ENCODE assay signal across 9 cellular contexts in genomic region chr11:8593935-8594909, GRCh38. TPM values are rescaled to one million over a fixed set of nuclear protein-coding genes. Genes with fewer than 3 reads are reported as not detected.
DNase-seq lines count a peak whose midpoint lies in the region; ATAC-seq and TF ChIP-seq lines count a peak whose summit lies in the region.
"Had no signal": no experiment of that assay in that cellular context is flagged by ENCODE, and none has a peak within 500 bp of the region (broad histone marks: within the 10 kb centered on the region; RNA-seq: fewer than 3 reads in every experiment).

Gene STK33, minus strand, starts transcription at chr11:8594228. Its CDS starts 119,323 bp downstream, at chr11:8474905.

- H3K9me3 ChIP-seq in BLaER1 treated with 17β-estradiol and CSF1 and Interleukin-3, amounts not matched to agents 10 nM and 100 nM (replicated peaks in 1 of 11), result peaks cover 0 to 27% (median 14%) of the 10 kb centered on the region in 11 experiments; a peak in 13 of 22 replicates
- H3K9me3 ChIP-seq in right cardiac atrium (ENCODE audit: control insufficient read depth, low read length), result no peaks in the 10 kb centered on the region

- intact Hi-C loops in activated naive CD4-positive, alpha-beta T cell treated with anti-CD3 and anti-CD28 coated beads for 36 hours (cut with micrococcal nuclease), result no loop called here
- intact Hi-C loops in right cardiac atrium (cut with DNase I), result no loop called here

- H3K4me1 Mint-ChIP-seq in activated naive CD4-positive, alpha-beta T cell treated with anti-CD3 and anti-CD28 coated beads for 36 hours (ENCODE audit: low read depth), result peaks cover 3% of the 10 kb centered on the region

- peak within 1 kb of the TSS; percentile 71 to 84 (median 79) for H3K4me2 ChIP-seq in BLaER1 treated with 17β-estradiol and CSF1 and Interleukin-3, amounts not matched to agents 10 nM and 100 nM

- H3K4me3 Mint-ChIP-seq in activated naive CD4-positive, alpha-beta T cell treated with anti-CD3 and anti-CD28 coated beads for 36 hours, result peak within 1 kb of the TSS; percentile 61

- peaks cover 53% of the 10 kb centered on the region for H3K27me3 Mint-ChIP-seq in activated naive CD4-positive, alpha-beta T cell treated with anti-CD3 and anti-CD28 coated beads for 36 hours (ENCODE audit: low read depth)

- DNase-seq in NCI-H345 treated with DMSO at 0.1 percent for 48 hours (lab: John Stamatoyannopoulos, UW; ENCODE audit: unreplicated experiment) (peak; percentile 58), right cardiac atrium (peak; percentile 44 to 83 (median 76)), retinal pigment epithelial cell (ENCODE audit: low read depth) (no peak), SIG-M5 (lab: John Stamatoyannopoulos, UW) (no peak)
- peak; percentile 63 for DNase-seq in activated naive CD4-positive, alpha-beta T cell treated with anti-CD3 and anti-CD28 coated beads for 36 hours

- H3K36me3 ChIP-seq in BLaER1 treated with 17β-estradiol and CSF1 and Interleukin-3, amounts not matched to agents 10 nM and 100 nM, result no peaks in the 10 kb centered on the region

- no peaks in the 10 kb centered on the region for H4K20me1 ChIP-seq in BLaER1 treated with 17β-estradiol and CSF1 and Interleukin-3, amounts not matched to agents 10 nM and 100 nM

- no peak within 1 kb of the TSS for H3K27ac ChIP-seq in BLaER1 treated with 17β-estradiol and CSF1 and Interleukin-3, amounts not matched to agents 10 nM and 100 nM
- peak within 1 kb of the TSS; percentile 56 for H3K27ac ChIP-seq in right cardiac atrium (ENCODE audit: low read length)
- H3K27ac ChIP-seq: SK-N-MC had no signal

- peaks cover 0 to 14% (median 7%) of the 10 kb centered on the region in 10 experiments; a peak in 13 of 20 replicates for H3K4me1 ChIP-seq in BLaER1 treated with 17β-estradiol and CSF1 and Interleukin-3, amounts not matched to agents 10 nM and 100 nM
- H3K4me1 ChIP-seq in right cardiac atrium (ENCODE audit: control insufficient read depth, insufficient read depth, low read length), result no peaks in the 10 kb centered on the region

- no peak within 1 kb of the TSS for H3K27ac Mint-ChIP-seq in activated naive CD4-positive, alpha-beta T cell treated with anti-CD3 and anti-CD28 coated beads for 36 hours

- H3K9me3 Mint-ChIP-seq in activated naive CD4-positive, alpha-beta T cell treated with anti-CD3 and anti-CD28 coated beads for 36 hours, result no peaks in the 10 kb centered on the region

- H3K27me3 ChIP-seq in BLaER1 treated with 17β-estradiol and CSF1 and Interleukin-3, amounts not matched to agents 10 nM and 100 nM, result peaks cover 42 to 50% (median 48%) of the 10 kb centered on the region in 11 experiments
- H3K27me3 ChIP-seq in right cardiac atrium (ENCODE audit: control insufficient read depth, insufficient read depth), result no peaks in the 10 kb centered on the region

- 5% methylated on average over 55 of the region's 55 CpGs for WGBS in right cardiac atrium

- no peak for TF ChIP-seq CTCF in retinal pigment epithelial cell (conservative IDR thresholded peaks at IDR 0.05; ENCODE audit: low read depth, low read length)

- peak within 1 kb of the TSS; percentile 42 to 67 (median 54) for H3K4me3 ChIP-seq in BLaER1 treated with 17β-estradiol and CSF1 and Interleukin-3, amounts not matched to agents 10 nM and 100 nM
- H3K4me3 ChIP-seq in right cardiac atrium (ENCODE audit: low read length), result peak within 1 kb of the TSS; percentile 70
- peak within 1 kb of the TSS; percentile 81 for H3K4me3 ChIP-seq in retinal pigment epithelial cell (ENCODE audit: low read length)
- H3K4me3 ChIP-seq: SK-N-MC had no signal

- CTCF ChIA-PET in activated naive CD4-positive, alpha-beta T cell treated with anti-CD3 and anti-CD28 coated beads for 36 hours (lab: Charles Lee), result interaction anchor here (0.6 to 1.6 kb wide), 4 partner anchors 15 to 495 kb away, joined by 3 read pairs; no protein-coding TSS in a partner anchor

- H3K36me3 Mint-ChIP-seq in activated naive CD4-positive, alpha-beta T cell treated with anti-CD3 and anti-CD28 coated beads for 36 hours (ENCODE audit: low read depth), result no peaks in the 10 kb centered on the region

- H3K9ac ChIP-seq in BLaER1 treated with 17β-estradiol and CSF1 and Interleukin-3, amounts not matched to agents 10 nM and 100 nM, result 0 out of 22 replicates have a peak within 1 kb of the TSS, but pooled peaks of 2 of the 11 experiments have one; percentile 31 to 45

- ATAC-seq in GM19023 (IDR thresholded peaks at IDR 0.05; ENCODE audit: unreplicated experiment), result peak; percentile 98
- ATAC-seq in HG03095 (IDR thresholded peaks at IDR 0.05; ENCODE audit: unreplicated experiment), result peak; percentile 93
- peak; percentile 91 for ATAC-seq in right cardiac atrium

RNA-seq across cellular contexts. Expression of gene STK33, which starts in this region (rescaled TPM):
- total RNA-seq in activated naive CD4-positive, alpha-beta T cell treated with anti-CD3 and anti-CD28 coated beads for 36 hours, result 1 to 10 TPM in 1 of 2 experiments, under 1 TPM in 1; 0.72 to 1.1 TPM
- total RNA-seq in right cardiac atrium, result 10 to 100 TPM; 21.6 to 40.2 (median 28.0) TPM
- 14.1 TPM for polyA plus RNA-seq in right cardiac atrium

Comparison
In these comparisons a context has a peak if more than half of its experiments do, and no peak if none do; other contexts are left out.
1. RNA of gene STK33 (total RNA-seq): 21.6 to 40.2 TPM in right cardiac atrium; 0.72 to 1.1 TPM in activated naive CD4-positive, alpha-beta T cell treated with anti-CD3 and anti-CD28 coated beads for 36 hours; every median in the first group is over 10 times any median in the second.
2. DNase-seq: peak in NCI-H345 treated with DMSO at 0.1 percent for 48 hours (single experiment), activated naive CD4-positive, alpha-beta T cell treated with anti-CD3 and anti-CD28 coated beads for 36 hours (single experiment) and right cardiac atrium (3 of 3); none in retinal pigment epithelial cell (single experiment) and SIG-M5 (single experiment).
3. Peak in every context shown above with its lines, with median percentiles within 50 percentile points of each other: H3K4me3 ChIP-seq and ATAC-seq.